8 cellular contexts compared by ENCODE assay signal in genomic region chr12:53989227-53990113, GRCh38. TPM values are rescaled to one million over a fixed set of nuclear protein-coding genes. Genes with fewer than 3 reads are reported as not detected.
DNase-seq lines count a peak whose midpoint lies in the region; ATAC-seq and TF ChIP-seq lines count a peak whose summit lies in the region.

No MANE protein-coding gene starts in this region.

- peaks cover 78 to 94% of the 10 kb centered on the region in 2 donors for H3K27me3 Mint-ChIP-seq in natural killer cell treated with Interleukin-12 subunit alpha and Interleukin-12 subunit beta and Interleukin-15 and Interleukin-18, amount 100 ng/mL, for 72 hours

- H3K27ac Mint-ChIP-seq in natural killer cell treated with Interleukin-12 subunit alpha and Interleukin-12 subunit beta and Interleukin-15 and Interleukin-18, amount 100 ng/mL, for 72 hours: no peak overlapping the region

- peak overlapping the region; percentile 32 for H3K4me3 ChIP-seq in AG09309 (ENCODE audit: control insufficient read depth, low read depth, low read length)
- peak overlapping the region; percentile 14 to 49 (median 32) for H3K4me3 ChIP-seq in breast epithelium

- H3K9me3 ChIP-seq in breast epithelium: no peaks in the 10 kb centered on the region

- H3K4me3 Mint-ChIP-seq in natural killer cell treated with Interleukin-12 subunit alpha and Interleukin-12 subunit beta and Interleukin-15 and Interleukin-18, amount 100 ng/mL, for 72 hours: peak overlapping the region; percentile 9

- H3K36me3 ChIP-seq in breast epithelium: no peaks in the 10 kb centered on the region

- H3K27ac ChIP-seq in breast epithelium: no peak overlapping the region

- DNase-seq in AG09309 (ENCODE audit: low read depth) (no peak), NCI-H446 (lab: John Stamatoyannopoulos, UW) (peak; percentile 35 to 48), breast epithelium (ENCODE audit: low spot score in 2 of 2) (no peak)
- DNase-seq in natural killer cell treated with Interleukin-12 subunit alpha and Interleukin-12 subunit beta and Interleukin-15 and Interleukin-18, amount 100 ng/mL, for 72 hours (ENCODE audit: low spot score): no peak
- DNase-seq in central memory CD4-positive, alpha-beta T cell: no peak
- no peak for DNase-seq in activated CD4-positive, alpha-beta T cell treated with anti-CD3 and anti-CD28 coated beads, Interleukin-2, amount 50 U/mL, for 48 hours

- intact Hi-C loops in breast epithelium (cut with DNase I; ENCODE audit: low total_unique reads): no loop called here

- peaks cover 30 to 41% of the 10 kb centered on the region in 2 donors for H3K4me1 Mint-ChIP-seq in natural killer cell treated with Interleukin-12 subunit alpha and Interleukin-12 subunit beta and Interleukin-15 and Interleukin-18, amount 100 ng/mL, for 72 hours (ENCODE audit: low read depth in 2 of 2)

- no peak for TF ChIP-seq POLR2A in breast epithelium (IDR thresholded peaks at IDR 0.05)

- H3K9me3 Mint-ChIP-seq in natural killer cell treated with Interleukin-12 subunit alpha and Interleukin-12 subunit beta and Interleukin-15 and Interleukin-18, amount 100 ng/mL, for 72 hours: no peaks in the 10 kb centered on the region

- H3K27me3 ChIP-seq in breast epithelium: peaks cover 5 to 98% of the 10 kb centered on the region in 2 donors

- ATAC-seq in natural killer cell treated with Interleukin-12 subunit alpha and Interleukin-12 subunit beta and Interleukin-15 and Interleukin-18, amount 100 ng/mL, for 72 hours: no peak
- ATAC-seq in GM21786 (IDR thresholded peaks at IDR 0.05; ENCODE audit: unreplicated experiment): no peak

- H3K36me3 Mint-ChIP-seq in natural killer cell treated with Interleukin-12 subunit alpha and Interleukin-12 subunit beta and Interleukin-15 and Interleukin-18, amount 100 ng/mL, for 72 hours: no peaks in the 10 kb centered on the region

- TF ChIP-seq CTCF in AG09309 (IDR thresholded peaks at IDR 0.05; ENCODE audit: control insufficient read depth, insufficient read depth, low read depth, low read length, missing control alignments) (peak; percentile 59), GM12873 (IDR thresholded peaks at IDR 0.05; ENCODE audit: insufficient read depth, low read depth, low read length, missing control alignments) (peak; percentile 70), breast epithelium (IDR thresholded peaks at IDR 0.05) (peak; percentile 13 to 49 (median 47))

- H3K4me1 ChIP-seq in breast epithelium: peaks cover 4 to 14% of the 10 kb centered on the region in 2 donors

RNA-seq across cellular contexts. Expression of gene HOXC10, which starts 4.5 kb away (rescaled TPM):
- 10 to 100 TPM in 1 of 3 donors, 1 to 10 TPM in 2; 2.0 to 10.9 (median 4.3) TPM for total RNA-seq in breast epithelium
- total RNA-seq in natural killer cell treated with Interleukin-12 subunit alpha and Interleukin-12 subunit beta and Interleukin-15 and Interleukin-18, amount 100 ng/mL, for 72 hours: not detected

RNA-seq across cellular contexts. Expression of gene HOXC9, which starts 10.5 kb away (rescaled TPM):
- total RNA-seq in breast epithelium: 10 to 100 TPM in 1 of 3 donors, 1 to 10 TPM in 2; 3.8 to 16.8 (median 4.6) TPM
- not detected for total RNA-seq in natural killer cell treated with Interleukin-12 subunit alpha and Interleukin-12 subunit beta and Interleukin-15 and Interleukin-18, amount 100 ng/mL, for 72 hours

RNA-seq across cellular contexts. Expression of gene HOTAIR, which starts 14.7 kb away (rescaled TPM):
- total RNA-seq in breast epithelium: 1 to 10 TPM in 1 of 3 donors, under 1 TPM in 1, not detected in 1; 0.73 to 1.3 TPM
- total RNA-seq in natural killer cell treated with Interleukin-12 subunit alpha and Interleukin-12 subunit beta and Interleukin-15 and Interleukin-18, amount 100 ng/mL, for 72 hours: not detected

RNA-seq across cellular contexts. Expression of gene HOXC11, which starts 16.5 kb away (rescaled TPM):
- under 1 TPM in 1 of 3 donors, not detected in 2; 0.29 TPM for total RNA-seq in breast epithelium
- total RNA-seq in natural killer cell treated with Interleukin-12 subunit alpha and Interleukin-12 subunit beta and Interleukin-15 and Interleukin-18, amount 100 ng/mL, for 72 hours: not detected

RNA-seq across cellular contexts. Expression of gene HOXC8, which starts 19.3 kb away (rescaled TPM):
- total RNA-seq in breast epithelium: 1 to 10 TPM in 2 of 3 donors, under 1 TPM in 1; 0.73 to 5.4 (median 2.0) TPM
- not detected for total RNA-seq in natural killer cell treated with Interleukin-12 subunit alpha and Interleukin-12 subunit beta and Interleukin-15 and Interleukin-18, amount 100 ng/mL, for 72 hours

Comparison
In these comparisons a context has a peak if more than half of its experiments do, and no peak if none do; other contexts are left out.
1. DNase-seq: peak in NCI-H446 (2 of 2); none in AG09309 (single experiment), breast epithelium (0 of 2), natural killer cell treated with Interleukin-12 subunit alpha and Interleukin-12 subunit beta and Interleukin-15 and Interleukin-18, amount 100 ng/mL, for 72 hours (single experiment), central memory CD4-positive, alpha-beta T cell (single experiment) and activated CD4-positive, alpha-beta T cell treated with anti-CD3 and anti-CD28 coated beads, Interleukin-2, amount 50 U/mL, for 48 hours (0 of 2).
2. RNA of gene HOXC9, which starts 10.5 kb away (total RNA-seq): 3.8 to 16.8 TPM in breast epithelium; not detected in natural killer cell treated with Interleukin-12 subunit alpha and Interleukin-12 subunit beta and Interleukin-15 and Interleukin-18, amount 100 ng/mL, for 72 hours; every median in the first group is over 4 times any median in the second.
3. Peak in every context shown above with its lines, with median percentiles within 50 percentile points of each other: CTCF ChIP-seq.